8 cellular contexts compared by ENCODE assay signal in genomic region chr19:12913011-12913561, GRCh38. TPM values are rescaled to one million over a fixed set of nuclear protein-coding genes. Genes with fewer than 3 reads are reported as not detected.
DNase-seq lines count a peak whose midpoint lies in the region; ATAC-seq and TF ChIP-seq lines count a peak whose summit lies in the region.

No MANE protein-coding gene starts in this region.

- H3K4me1 ChIP-seq in SJCRH30 (peaks cover 17% of the 10 kb centered on the region; the same call in 1 of the 2 replicates), neural progenitor cell (peaks cover 26% of the 10 kb centered on the region)

- no peak overlapping the region for H3K9ac ChIP-seq in neural progenitor cell

- TF ChIP-seq CTCF in fibroblast of the aortic adventitia (IDR thresholded peaks at IDR 0.05; ENCODE audit: insufficient read depth, low read length) (no peak), neural progenitor cell (IDR thresholded peaks at IDR 0.05) (no peak)

- no peaks in the 10 kb centered on the region for H3K27me3 Mint-ChIP-seq in activated T-cell treated with anti-CD3 and anti-CD28 coated beads, Interleukin-2, amount 50 U/mL, for 72 hours (ENCODE audit: low read depth)
- peaks cover 13% of the 10 kb centered on the region for H3K27me3 Mint-ChIP-seq in neural progenitor cell (ENCODE audit: insufficient read depth, low read depth)

- peak overlapping the region; percentile 57 for H3K4me2 ChIP-seq in neural progenitor cell

- peak overlapping the region; percentile 14 for H2AFZ ChIP-seq in neural progenitor cell (replicated peaks)

- H3K79me2 ChIP-seq in neural progenitor cell (ENCODE audit: low read depth): no peaks in the 10 kb centered on the region

- peaks cover 32% of the 10 kb centered on the region for H3F3A ChIP-seq in neural progenitor cell (ENCODE audit: low read depth)

- peak overlapping the region; percentile 79 for H3K27ac Mint-ChIP-seq in activated T-cell treated with anti-CD3 and anti-CD28 coated beads, Interleukin-2, amount 50 U/mL, for 72 hours
- peak overlapping the region; percentile 96 for H3K27ac Mint-ChIP-seq in neural progenitor cell

- no peak overlapping the region for H3K4me3 Mint-ChIP-seq in activated T-cell treated with anti-CD3 and anti-CD28 coated beads, Interleukin-2, amount 50 U/mL, for 72 hours
- peak overlapping the region; percentile 72 for H3K4me3 Mint-ChIP-seq in neural progenitor cell

- no peaks in the 10 kb centered on the region for H3K36me3 Mint-ChIP-seq in activated T-cell treated with anti-CD3 and anti-CD28 coated beads, Interleukin-2, amount 50 U/mL, for 72 hours (ENCODE audit: insufficient read depth in 2 of 2)
- H3K36me3 Mint-ChIP-seq in neural progenitor cell: no peaks in the 10 kb centered on the region

- H3K27ac ChIP-seq in SJCRH30 (peak overlapping the region; percentile 76), neural progenitor cell (peak overlapping the region; percentile 60)

- H3K4me1 Mint-ChIP-seq in activated T-cell treated with anti-CD3 and anti-CD28 coated beads, Interleukin-2, amount 50 U/mL, for 72 hours (ENCODE audit: low read depth): peaks cover 36% of the 10 kb centered on the region
- H3K4me1 Mint-ChIP-seq in neural progenitor cell: peaks cover 34% of the 10 kb centered on the region

- H3K36me3 ChIP-seq in SJCRH30: no peaks in the 10 kb centered on the region
- H3K36me3 ChIP-seq in neural progenitor cell: no peaks in the 10 kb centered on the region

- H3K9me3 ChIP-seq in SJCRH30 (replicated peaks) (no peaks in the 10 kb centered on the region), neural progenitor cell (ENCODE audit: low read depth) (no peaks in the 10 kb centered on the region)

- ATAC-seq in activated T-cell treated with anti-CD3 and anti-CD28 coated beads, Interleukin-2, amount 50 U/mL, for 72 hours (replicated peaks in 1 of 2): no peak
- no peak for ATAC-seq in GM21737 (IDR thresholded peaks at IDR 0.05; ENCODE audit: unreplicated experiment)

- no peak for DNase-seq in activated T-cell treated with anti-CD3 and anti-CD28 coated beads, Interleukin-2, amount 50 U/mL, for 72 hours
- DNase-seq in activated T-cell treated with anti-CD3 and anti-CD28 coated beads, Interleukin-2, amount 50 U/mL, for 48 hours: no peak
- DNase-seq in SJCRH30 (peak; percentile 89 to 92), fibroblast of the aortic adventitia (ENCODE audit: low read depth) (peak; percentile 37), neural progenitor cell (ENCODE audit: low spot score) (peak; percentile 84), GOT3 (lab: John Stamatoyannopoulos, UW) (no peak), T-helper 1 cell (no peak)

- no peaks in the 10 kb centered on the region for H3K27me3 ChIP-seq in SJCRH30
- peaks cover 4% of the 10 kb centered on the region for H3K27me3 ChIP-seq in neural progenitor cell

- H3K9me3 Mint-ChIP-seq in activated T-cell treated with anti-CD3 and anti-CD28 coated beads, Interleukin-2, amount 50 U/mL, for 72 hours: no peaks in the 10 kb centered on the region
- no peaks in the 10 kb centered on the region for H3K9me3 Mint-ChIP-seq in neural progenitor cell

- H4K20me1 ChIP-seq in neural progenitor cell (ENCODE audit: low read depth): no peaks in the 10 kb centered on the region

- H3K4me3 ChIP-seq in SJCRH30 (peak overlapping the region; percentile 41), fibroblast of the aortic adventitia (ENCODE audit: low read depth, low read length) (no peak overlapping the region), neural progenitor cell (no peak overlapping the region)

RNA-seq across cellular contexts. Expression of gene SYCE2, which starts 6.0 kb away (rescaled TPM):
- total RNA-seq in activated T-cell treated with anti-CD3 and anti-CD28 coated beads, Interleukin-2, amount 50 U/mL, for 72 hours: 1 to 10 TPM; 3.1 to 4.5 TPM
- 0.24 TPM in 1 of 2 replicates, not detected in the other for total RNA-seq in SJCRH30 (2014; rRNA removed; shearing (Covaris generic))
- 0.54 TPM in 1 of 2 replicates, not detected in the other for total RNA-seq in fibroblast of the aortic adventitia (ENCODE audit: low replicate concordance)
- total RNA-seq in neural progenitor cell (ENCODE audit: low replicate concordance): 1.8 and 6.4 TPM in 2 replicates

RNA-seq across cellular contexts. Expression of gene FARSA, which starts 20.4 kb away (rescaled TPM):
- 10 to 100 TPM; 63.4 to 70.4 TPM for total RNA-seq in activated T-cell treated with anti-CD3 and anti-CD28 coated beads, Interleukin-2, amount 50 U/mL, for 72 hours
- 65.8 and 77.3 TPM in 2 replicates for total RNA-seq in SJCRH30 (2014; rRNA removed; shearing (Covaris generic))
- total RNA-seq in fibroblast of the aortic adventitia (ENCODE audit: low replicate concordance): 39.1 and 44.3 TPM in 2 replicates
- total RNA-seq in neural progenitor cell (ENCODE audit: low replicate concordance): 21.4 and 51.6 TPM in 2 replicates

RNA-seq across cellular contexts. Expression of gene GCDH, which starts 22.1 kb away (rescaled TPM):
- 10 to 100 TPM; 23.2 to 25.1 TPM for total RNA-seq in activated T-cell treated with anti-CD3 and anti-CD28 coated beads, Interleukin-2, amount 50 U/mL, for 72 hours
- total RNA-seq in SJCRH30 (2014; rRNA removed; shearing (Covaris generic)): 29.7 and 33.6 TPM in 2 replicates
- total RNA-seq in fibroblast of the aortic adventitia (ENCODE audit: low replicate concordance): 20.5 and 24.4 TPM in 2 replicates
- 39.5 and 75.0 TPM in 2 replicates for total RNA-seq in neural progenitor cell (ENCODE audit: low replicate concordance)

RNA-seq across cellular contexts. Expression of gene CALR, which starts 25.3 kb away (rescaled TPM):
- total RNA-seq in activated T-cell treated with anti-CD3 and anti-CD28 coated beads, Interleukin-2, amount 50 U/mL, for 72 hours: 100 to 1,000 TPM; 458 to 489 TPM
- total RNA-seq in SJCRH30 (2014; rRNA removed; shearing (Covaris generic)): 940 and 960 TPM in 2 replicates
- total RNA-seq in fibroblast of the aortic adventitia (ENCODE audit: low replicate concordance): 1,776 and 3,314 TPM in 2 replicates
- 437 and 569 TPM in 2 replicates for total RNA-seq in neural progenitor cell (ENCODE audit: low replicate concordance)

RNA-seq across cellular contexts. Expression of gene KLF1, which starts 26.1 kb away (rescaled TPM):
- total RNA-seq in activated T-cell treated with anti-CD3 and anti-CD28 coated beads, Interleukin-2, amount 50 U/mL, for 72 hours: under 1 TPM; 0.19 to 0.58 TPM
- 0.06 TPM in 1 of 2 replicates, not detected in the other for total RNA-seq in SJCRH30 (2014; rRNA removed; shearing (Covaris generic))
- total RNA-seq in fibroblast of the aortic adventitia (ENCODE audit: low replicate concordance): not detected in 2 replicates
- 0.43 and 0.64 TPM in 2 replicates for total RNA-seq in neural progenitor cell (ENCODE audit: low replicate concordance)

Comparison
In these comparisons a context has a peak if more than half of its experiments do, and no peak if none do; other contexts are left out.
1. DNase-seq: peak in SJCRH30 (2 of 2), fibroblast of the aortic adventitia (single experiment) and neural progenitor cell (single experiment); none in activated T-cell treated with anti-CD3 and anti-CD28 coated beads, Interleukin-2, amount 50 U/mL, for 72 hours (0 of 2), activated T-cell treated with anti-CD3 and anti-CD28 coated beads, Interleukin-2, amount 50 U/mL, for 48 hours (0 of 2), GOT3 (single experiment) and T-helper 1 cell (0 of 5).